18 cellular contexts compared by ENCODE assay signal in the genomic region with DNA sequence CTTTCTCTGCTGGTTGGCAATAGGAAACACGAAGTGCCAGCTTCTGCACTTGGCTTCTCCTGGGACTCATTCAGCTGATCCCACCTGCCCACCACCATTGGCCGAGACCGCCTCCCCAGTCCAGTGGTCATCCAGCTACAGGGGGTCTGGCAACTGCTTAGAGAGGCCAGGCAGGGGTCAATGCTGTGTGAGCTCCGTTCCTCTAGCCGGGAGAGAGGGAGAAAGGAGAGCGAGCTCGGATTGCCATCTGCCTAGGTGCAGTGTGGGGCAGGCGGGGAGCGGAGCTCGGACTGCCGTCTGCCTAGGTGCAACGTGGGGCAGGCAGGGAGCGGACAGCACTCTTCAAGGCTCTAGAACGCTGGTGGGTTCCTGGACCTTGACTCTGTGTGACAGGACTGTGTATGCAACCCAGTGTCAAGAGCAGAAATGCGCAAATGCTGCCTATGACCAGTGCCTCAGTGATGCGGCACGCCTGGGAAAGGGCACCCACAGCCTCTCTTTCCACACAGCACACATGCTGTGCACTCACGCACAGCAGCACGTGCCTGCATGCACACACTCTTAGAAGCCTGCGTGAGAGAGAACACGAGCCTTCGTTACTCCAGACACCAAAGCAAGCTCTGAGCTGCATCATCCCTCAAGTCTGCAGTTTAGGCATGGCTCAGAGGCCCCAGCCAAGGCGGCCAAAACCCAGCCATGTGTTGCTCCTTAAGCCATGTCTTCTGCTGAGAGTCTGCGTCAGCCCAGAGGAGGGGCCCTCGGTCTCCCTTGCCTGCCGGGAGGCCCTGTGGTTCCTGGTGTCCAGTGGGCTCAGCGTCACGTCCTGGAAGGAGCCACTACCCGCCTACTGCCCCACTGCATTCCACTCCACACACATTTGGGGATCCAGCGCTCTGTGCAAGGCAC. TPM values are rescaled to one million over a fixed set of nuclear protein-coding genes. Genes with fewer than 3 reads are reported as not detected.
DNase-seq lines count a peak whose midpoint lies in the region; ATAC-seq, FAIRE-seq and TF ChIP-seq lines count a peak whose summit lies in the region.
"Had no signal": no experiment of that assay in that cellular context is flagged by ENCODE, and none has a peak within 500 bp of the region (broad histone marks: within the 10 kb centered on the region; RNA-seq: fewer than 3 reads in every experiment).

No MANE protein-coding gene starts in this region.

- H3K9me3 Mint-ChIP-seq in chondrocyte (ENCODE audit: low read depth), result no peaks in the 10 kb centered on the region
- H3K9me3 Mint-ChIP-seq: CD4-positive, alpha-beta memory T cell; naive B cell had no signal

- no peak for ATAC-seq in HG03039 (IDR thresholded peaks at IDR 0.05; ENCODE audit: unreplicated experiment)
- no peak for ATAC-seq in gastrocnemius medialis
- no peak for ATAC-seq in GM18858 (IDR thresholded peaks at IDR 0.05; ENCODE audit: unreplicated experiment)
- ATAC-seq: left lung had no signal

- no peak overlapping the region for H3K4me3 Mint-ChIP-seq in chondrocyte (ENCODE audit: unreplicated experiment)
- H3K4me3 Mint-ChIP-seq: CD4-positive, alpha-beta memory T cell; naive B cell had no signal

- DNase-seq in GM04503 (ENCODE audit: low read depth), result peak; percentile 85
- DNase-seq in chondrocyte (ENCODE audit: low spot score), result peak; percentile 86
- peak; percentile 12 for DNase-seq in kidney
- no peak for DNase-seq in gastrocnemius medialis
- DNase-seq in mesenteric fat pad (ENCODE audit: low spot score), result no peak
- DNase-seq: activated CD4-positive, alpha-beta T cell treated with anti-CD3 and anti-CD28 coated beads, Interleukin-2, amount 50 U/mL, for 4 hours; activated naive CD4-positive, alpha-beta T cell; CD4-positive, alpha-beta memory T cell; cortex of kidney; left lung; MG63; naive B cell; testis had no signal

- no peaks in the 10 kb centered on the region for H3K27me3 Mint-ChIP-seq in chondrocyte (ENCODE audit: low read depth)

- H3K4me1 Mint-ChIP-seq in chondrocyte (ENCODE audit: low read depth), result peaks cover 66% of the 10 kb centered on the region

- TF ChIP-seq POLR2A in gastrocnemius medialis (IDR thresholded peaks at IDR 0.05), result no peak

- peaks cover 5 to 12% of the 10 kb centered on the region in 2 donors for H3K4me1 ChIP-seq in kidney (ENCODE audit: control insufficient read depth in 1 of 2, insufficient read depth in 1 of 2, low read depth in 1 of 2, low read length in 2 of 2)
- peaks cover 23 to 34% of the 10 kb centered on the region in 2 donors for H3K4me1 ChIP-seq in gastrocnemius medialis

- intact Hi-C loops in kidney (cut with DNase I), result no loop called here
- intact Hi-C loops in gastrocnemius medialis (cut with DNase I; ENCODE audit: low total_unique reads), result no loop called here

- no peaks in the 10 kb centered on the region for H3K36me3 Mint-ChIP-seq in chondrocyte (ENCODE audit: low read depth)
- H3K36me3 Mint-ChIP-seq: CD4-positive, alpha-beta memory T cell; naive B cell had no signal

- H3K27ac ChIP-seq in kidney (ENCODE audit: low read depth in 2 of 2, low read length in 2 of 2) (no peak overlapping the region), skin epidermis (peak overlapping the region in 12 of 21 experiments; percentile 10 to 83 (median 58)), gastrocnemius medialis (no peak overlapping the region)
- H3K27ac ChIP-seq: left lung had no signal

- H3K9me3 ChIP-seq in kidney (ENCODE audit: control insufficient read depth in 1 of 2, low read length in 2 of 2) (no peaks in the 10 kb centered on the region), gastrocnemius medialis (no peaks in the 10 kb centered on the region)
- H3K9me3 ChIP-seq: left lung, MG63, testis had no signal

- H3K9ac ChIP-seq in kidney (ENCODE audit: low read length in 2 of 2), result no peak overlapping the region

- in situ Hi-C loops in gastrocnemius medialis (cut with MboI; ENCODE audit: low sequenced_read_pairs in 4 of 4), result loop anchor here in 2 of 4 donors (5.0 to 10.0 kb wide), 2 partner anchors 93 to 115 kb away; no protein-coding TSS in a partner anchor

- H3K4me3 ChIP-seq in kidney (ENCODE audit: low read length in 2 of 2) (no peak overlapping the region), skin epidermis (no peak overlapping the region), gastrocnemius medialis (no peak overlapping the region)
- H3K4me3 ChIP-seq: left lung, MG63, testis had no signal

- no peaks in the 10 kb centered on the region for H3K36me3 ChIP-seq in kidney (ENCODE audit: control insufficient read depth in 1 of 2, insufficient read depth in 2 of 2, low read length in 2 of 2)
- no peaks in the 10 kb centered on the region for H3K36me3 ChIP-seq in gastrocnemius medialis
- H3K36me3 ChIP-seq: left lung, MG63 had no signal

- H3K27me3 ChIP-seq in gastrocnemius medialis, result no peaks in the 10 kb centered on the region
- H3K27me3 ChIP-seq: MG63, testis had no signal

- TF ChIP-seq CTCF in chondrocyte (IDR thresholded peaks at IDR 0.05), result no peak
- no peak for TF ChIP-seq CTCF in kidney (IDR thresholded peaks at IDR 0.05; ENCODE audit: borderline replicate concordance, extremely low read depth, insufficient read depth)
- TF ChIP-seq CTCF in gastrocnemius medialis (IDR thresholded peaks at IDR 0.05 in 4 of 5, conservative IDR thresholded peaks at IDR 0.05 in 1 of 5), result no peak

- no peak for FAIRE-seq in kidney (lab: Jason Lieb, UNC)
- FAIRE-seq: endothelial cell of umbilical vein had no signal

- H3K27ac Mint-ChIP-seq in chondrocyte (ENCODE audit: unreplicated experiment), result peak overlapping the region; percentile 95

RNA-seq across cellular contexts. Expression of a gene that starts 26.8 kb away (rescaled TPM):
- total RNA-seq in chondrocyte (94.2 to 185 TPM (median 105 TPM) in 3 replicates), kidney (19.5 TPM), gastrocnemius medialis (1 to 10 TPM; 3.5 to 9.7 (median 6.2) TPM), mesenteric fat pad (18.9 TPM)
- polyA plus RNA-seq in kidney (ENCODE audit: insufficient read depth, low read depth, low replicate concordance), result 13.3 TPM
- total RNA-seq: OCI-LY7 had no signal

Comparison
In these comparisons a context has a peak if more than half of its experiments do, and no peak if none do; other contexts are left out.
1. DNase-seq: peak in GM04503 (single experiment), chondrocyte (single experiment) and kidney (single experiment); none in gastrocnemius medialis (0 of 2) and mesenteric fat pad (single experiment).
2. H3K27ac ChIP-seq: peak in skin epidermis (12 of 21); none in kidney (0 of 2) and gastrocnemius medialis (0 of 4).